In genomic region chr5:37838152-37838932, GRCh38 we compare ENCODE assay signal across 8 cellular contexts. TPM values are rescaled to one million over a fixed set of nuclear protein-coding genes. Genes with fewer than 3 reads are reported as not detected.
DNase-seq lines count a peak whose midpoint lies in the region; ATAC-seq and FAIRE-seq lines count a peak whose summit lies in the region.
"Had no signal": no experiment of that assay in that cellular context is flagged by ENCODE, and none has a peak within 500 bp of the region (broad histone marks: within the 10 kb centered on the region; RNA-seq: fewer than 3 reads in every experiment).

No MANE protein-coding gene starts in this region.

- H3K9ac ChIP-seq in ES-I3 (ENCODE audit: low read depth, low read length) (peak overlapping the region; percentile 28; the same call in 1 of the 2 replicates), muscle layer of colon (ENCODE audit: low read length) (peak overlapping the region; percentile 93)

- H3K9me3 ChIP-seq in ES-I3 (ENCODE audit: control insufficient read depth, insufficient read depth, low read length) (no peaks in the 10 kb centered on the region), ectodermal cell (ENCODE audit: control insufficient read depth, low read length) (no peaks in the 10 kb centered on the region), muscle layer of colon (ENCODE audit: low read length) (no peaks in the 10 kb centered on the region)

- peak; percentile 8 for DNase-seq in NCI-H2227 treated with DMSO at 0.1 percent for 48 hours (lab: John Stamatoyannopoulos, UW)
- DNase-seq in urothelium cell line (ENCODE audit: low spot score): no peak
- no peak for DNase-seq in T-helper 9 cell

- no peak for FAIRE-seq in urothelium cell line (lab: Jason Lieb, UNC)

- no peaks in the 10 kb centered on the region for H3K36me3 ChIP-seq in ES-I3 (ENCODE audit: insufficient read depth, low read length)
- no peaks in the 10 kb centered on the region for H3K36me3 ChIP-seq in ectodermal cell (ENCODE audit: control insufficient read depth, insufficient read depth, low read length)
- H3K36me3 ChIP-seq in muscle layer of colon (ENCODE audit: insufficient read depth, low read length): no peaks in the 10 kb centered on the region

- no peak overlapping the region for H3K27ac ChIP-seq in ectodermal cell (ENCODE audit: insufficient read depth, low read depth, low read length, poor library complexity, severe bottlenecking)
- H3K27ac ChIP-seq in muscle layer of colon (ENCODE audit: low read depth, low read length): peak overlapping the region; percentile 94
- H3K27ac ChIP-seq: SK-N-MC had no signal

- H3K4me3 ChIP-seq in ectodermal cell (ENCODE audit: insufficient read depth, low read depth, low read length): peak overlapping the region; percentile 11
- peak overlapping the region; percentile 87 for H3K4me3 ChIP-seq in muscle layer of colon (ENCODE audit: low read depth in 1 of 2, low read length in 2 of 2)

- ATAC-seq in GM21619 (IDR thresholded peaks at IDR 0.05; ENCODE audit: unreplicated experiment): no peak

- 3 to 4% methylated on average over 47 of the region's 47 CpGs for WGBS in ectodermal cell, 2 experiments

- H3K27me3 ChIP-seq in ectodermal cell (ENCODE audit: control insufficient read depth, insufficient read depth, low read length, poor library complexity, severe bottlenecking) (peaks cover 96% of the 10 kb centered on the region), muscle layer of colon (ENCODE audit: control insufficient read depth in 1 of 2, insufficient read depth in 2 of 2, low read length in 2 of 2) (peaks cover 0 to 9% of the 10 kb centered on the region in 2 donors)

- H3K4me1 ChIP-seq in ES-I3 (ENCODE audit: insufficient read depth, low read length) (peaks cover 9% of the 10 kb centered on the region; the same call in 1 of the 2 replicates), ectodermal cell (ENCODE audit: control insufficient read depth, insufficient read depth, low read length) (peaks cover 22% of the 10 kb centered on the region), muscle layer of colon (ENCODE audit: insufficient read depth, low read length) (peaks cover 23% of the 10 kb centered on the region)

RNA-seq across cellular contexts. Expression of gene GDNF, which starts 1.5 kb away (rescaled TPM):
- polyA plus RNA-seq in ectodermal cell (2013, experiment 1 of 4): 0.69 TPM
- polyA plus RNA-seq in ectodermal cell (2013, experiment 2 of 4): 0.18 TPM
- polyA plus RNA-seq in ectodermal cell (2013, experiment 3 of 4): 0.21 TPM
- polyA plus RNA-seq in ectodermal cell (2013, experiment 4 of 4): 0.53 TPM
